In the genomic region with DNA sequence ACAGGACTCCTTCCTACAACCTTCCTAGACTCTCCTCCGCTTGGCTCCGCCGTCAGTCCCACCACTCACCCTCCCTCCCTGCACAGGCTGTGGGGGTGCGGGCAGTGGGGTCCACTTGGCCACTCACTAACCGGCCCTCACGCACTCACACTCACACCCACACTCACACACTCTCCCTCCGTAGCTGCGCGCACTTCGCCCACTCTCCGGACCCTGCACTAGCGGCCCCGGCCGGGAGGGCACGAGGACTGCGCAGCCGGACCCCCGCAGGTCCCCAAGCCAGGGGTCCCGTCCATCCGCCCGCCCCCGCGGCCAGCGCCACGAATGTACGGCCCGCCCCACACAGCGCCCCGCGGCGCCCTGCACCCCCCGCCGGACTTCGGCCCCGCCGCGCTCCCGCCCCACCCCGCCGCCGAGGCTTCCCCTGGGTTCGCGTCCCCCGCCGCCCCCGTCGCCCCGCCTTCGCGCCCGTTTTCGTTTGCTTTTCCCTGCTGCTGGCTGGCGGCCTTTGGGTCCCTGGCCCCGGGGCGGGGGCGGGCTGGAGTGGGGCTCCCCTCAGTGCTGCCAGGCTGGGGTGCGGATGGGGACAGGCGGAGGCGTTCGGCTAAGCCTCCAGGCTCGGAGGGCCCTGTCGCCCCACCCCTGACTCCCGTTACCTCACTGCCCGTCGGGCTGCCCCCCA, we compare ENCODE assay signal across 8 cellular contexts. TPM values are rescaled to one million over a fixed set of nuclear protein-coding genes. Genes with fewer than 3 reads are reported as not detected.
DNase-seq lines count a peak whose midpoint lies in the region; ATAC-seq and TF ChIP-seq lines count a peak whose summit lies in the region.

No MANE protein-coding gene starts in this region.

- TF ChIP-seq CTCF in colonic mucosa (IDR thresholded peaks at IDR 0.05) = no peak
- no peak for TF ChIP-seq CTCF in neural cell (IDR thresholded peaks at IDR 0.05; ENCODE audit: poor library complexity, severe bottlenecking)

- no peak for TF ChIP-seq EP300 in neural cell (conservative IDR thresholded peaks at IDR 0.05; ENCODE audit: poor library complexity, severe bottlenecking)

- H3K9ac ChIP-seq in colonic mucosa (ENCODE audit: low read depth in 2 of 2, low read length in 2 of 2) (peak overlapping the region; percentile 4 to 74), neural cell (ENCODE audit: low read length) (no peak overlapping the region)

- no peaks in the 10 kb centered on the region for H3K9me3 ChIP-seq in CD4-positive, alpha-beta memory T cell (ENCODE audit: control insufficient read depth in 1 of 2, low read length in 2 of 2)
- H3K9me3 ChIP-seq in colonic mucosa = no peaks in the 10 kb centered on the region
- no peaks in the 10 kb centered on the region for H3K9me3 ChIP-seq in neural cell (ENCODE audit: low read length)

- H3K36me3 ChIP-seq in CD4-positive, alpha-beta memory T cell (ENCODE audit: insufficient read depth, low read length) = no peaks in the 10 kb centered on the region
- H3K36me3 ChIP-seq in colonic mucosa (no peaks in the 10 kb centered on the region), neural cell (ENCODE audit: insufficient read depth, low read length) (no peaks in the 10 kb centered on the region)

- POLR2A ChIA-PET in CD4-positive, alpha-beta memory T cell (lab: Charles Lee; ENCODE audit: partially characterized antibody) = interaction anchor here (0.8 kb wide), 1 partner anchor 94 kb away, joined by 3 read pairs; a partner anchor contains a TSS

- intact Hi-C loops in CD4-positive, alpha-beta memory T cell (cut with micrococcal nuclease) = no loop called here
- intact Hi-C loops in colonic mucosa (cut with DNase I) = no loop called here

- CTCF ChIA-PET in CD4-positive, alpha-beta memory T cell (lab: Charles Lee; ENCODE audit: partially characterized antibody) = no interaction called here

- DNase-seq in CD4-positive, alpha-beta memory T cell = peak in 4 of 5 donors; percentile 18 to 52 (median 22)
- peak; percentile 89 for DNase-seq in colonic mucosa
- DNase-seq in iPS-NIHi7 (ENCODE audit: extremely low spot score) = no peak
- no peak for DNase-seq in NCI-H774 (lab: John Stamatoyannopoulos, UW)
- DNase-seq in foreskin melanocyte = no peak

- H3K4me2 ChIP-seq in neural cell (ENCODE audit: low read length) = no peak overlapping the region

- peak overlapping the region in 1 of 7 donors; percentile 76 for H3K27ac Mint-ChIP-seq in CD4-positive, alpha-beta memory T cell
- H3K27ac Mint-ChIP-seq in T-helper 1 cell treated with Interleukin-12 subunit alpha and Interleukin-12 subunit beta and Interleukin-4 antibody, amounts not matched to agents 30 μg/mL and 1 μg/mL, for 36 hours = no peak overlapping the region

- no peaks in the 10 kb centered on the region for H4K20me1 ChIP-seq in neural cell (ENCODE audit: insufficient read depth)

- H3K9me2 ChIP-seq in neural cell (ENCODE audit: insufficient read depth, low read length) = no peaks in the 10 kb centered on the region

- peaks cover 2 to 14% of the 10 kb centered on the region in 2 donors for H3K27me3 Mint-ChIP-seq in CD4-positive, alpha-beta memory T cell
- H3K27me3 Mint-ChIP-seq in T-helper 1 cell treated with Interleukin-12 subunit alpha and Interleukin-12 subunit beta and Interleukin-4 antibody, amounts not matched to agents 30 μg/mL and 1 μg/mL, for 36 hours (ENCODE audit: low read depth) = peaks cover 80% of the 10 kb centered on the region

- H3K9me3 Mint-ChIP-seq in CD4-positive, alpha-beta memory T cell = no peaks in the 10 kb centered on the region
- no peaks in the 10 kb centered on the region for H3K9me3 Mint-ChIP-seq in T-helper 1 cell treated with Interleukin-12 subunit alpha and Interleukin-12 subunit beta and Interleukin-4 antibody, amounts not matched to agents 30 μg/mL and 1 μg/mL, for 36 hours

- H2AFZ ChIP-seq in neural cell (ENCODE audit: low read depth, low read length) = no peak overlapping the region

- ATAC-seq in HG02885 (IDR thresholded peaks at IDR 0.05; ENCODE audit: poor library complexity, unreplicated experiment) = no peak

- H3K4me3 ChIP-seq in CD4-positive, alpha-beta memory T cell (ENCODE audit: low read length in 2 of 2) = peak overlapping the region in 1 of 2 donors; percentile 51
- H3K4me3 ChIP-seq in colonic mucosa (peak overlapping the region; percentile 36), neural cell (ENCODE audit: low read length) (peak overlapping the region; percentile 28)

- peaks cover 19% of the 10 kb centered on the region for H3K4me1 ChIP-seq in CD4-positive, alpha-beta memory T cell (ENCODE audit: insufficient read depth, low read length)
- peaks cover 18% of the 10 kb centered on the region for H3K4me1 ChIP-seq in colonic mucosa

- peak overlapping the region; percentile 71 to 93 (median 82) for H3K4me3 Mint-ChIP-seq in CD4-positive, alpha-beta memory T cell
- peak overlapping the region; percentile 57 for H3K4me3 Mint-ChIP-seq in T-helper 1 cell treated with Interleukin-12 subunit alpha and Interleukin-12 subunit beta and Interleukin-4 antibody, amounts not matched to agents 30 μg/mL and 1 μg/mL, for 36 hours

- no peaks in the 10 kb centered on the region for H3K36me3 Mint-ChIP-seq in CD4-positive, alpha-beta memory T cell
- H3K36me3 Mint-ChIP-seq in T-helper 1 cell treated with Interleukin-12 subunit alpha and Interleukin-12 subunit beta and Interleukin-4 antibody, amounts not matched to agents 30 μg/mL and 1 μg/mL, for 36 hours (ENCODE audit: low read depth) = peaks cover 2% of the 10 kb centered on the region

- peaks cover 6 to 9% (median 7%) of the 10 kb centered on the region in 4 donors for H3K4me1 Mint-ChIP-seq in CD4-positive, alpha-beta memory T cell
- H3K4me1 Mint-ChIP-seq in T-helper 1 cell treated with Interleukin-12 subunit alpha and Interleukin-12 subunit beta and Interleukin-4 antibody, amounts not matched to agents 30 μg/mL and 1 μg/mL, for 36 hours (ENCODE audit: low read depth) = peaks cover 17% of the 10 kb centered on the region

- TF ChIP-seq RAD21 in neural cell (conservative IDR thresholded peaks at IDR 0.05) = no peak

- H3F3A ChIP-seq in neural cell (ENCODE audit: insufficient read depth, low read length, poor library complexity, severe bottlenecking) = no peaks in the 10 kb centered on the region

- H3K79me2 ChIP-seq in neural cell (replicated peaks; ENCODE audit: insufficient read depth, low read length) = no peaks in the 10 kb centered on the region

- H3K27me3 ChIP-seq in CD4-positive, alpha-beta memory T cell (ENCODE audit: insufficient read depth, low read length) = peaks cover 12% of the 10 kb centered on the region
- no peaks in the 10 kb centered on the region for H3K27me3 ChIP-seq in colonic mucosa
- peaks cover 21% of the 10 kb centered on the region for H3K27me3 ChIP-seq in neural cell (ENCODE audit: insufficient read depth, low read depth, low read length)

- H3K27ac ChIP-seq in CD4-positive, alpha-beta memory T cell (ENCODE audit: low read depth, low read length) = no peak overlapping the region
- H3K27ac ChIP-seq in colonic mucosa (no peak overlapping the region), neural cell (ENCODE audit: low read length) (no peak overlapping the region)

TF ChIP-seq in neural cell, 6 proteins besides CTCF, POLR2A, EP300 and RAD21:
- TF ChIP-seq, protein P1, sequence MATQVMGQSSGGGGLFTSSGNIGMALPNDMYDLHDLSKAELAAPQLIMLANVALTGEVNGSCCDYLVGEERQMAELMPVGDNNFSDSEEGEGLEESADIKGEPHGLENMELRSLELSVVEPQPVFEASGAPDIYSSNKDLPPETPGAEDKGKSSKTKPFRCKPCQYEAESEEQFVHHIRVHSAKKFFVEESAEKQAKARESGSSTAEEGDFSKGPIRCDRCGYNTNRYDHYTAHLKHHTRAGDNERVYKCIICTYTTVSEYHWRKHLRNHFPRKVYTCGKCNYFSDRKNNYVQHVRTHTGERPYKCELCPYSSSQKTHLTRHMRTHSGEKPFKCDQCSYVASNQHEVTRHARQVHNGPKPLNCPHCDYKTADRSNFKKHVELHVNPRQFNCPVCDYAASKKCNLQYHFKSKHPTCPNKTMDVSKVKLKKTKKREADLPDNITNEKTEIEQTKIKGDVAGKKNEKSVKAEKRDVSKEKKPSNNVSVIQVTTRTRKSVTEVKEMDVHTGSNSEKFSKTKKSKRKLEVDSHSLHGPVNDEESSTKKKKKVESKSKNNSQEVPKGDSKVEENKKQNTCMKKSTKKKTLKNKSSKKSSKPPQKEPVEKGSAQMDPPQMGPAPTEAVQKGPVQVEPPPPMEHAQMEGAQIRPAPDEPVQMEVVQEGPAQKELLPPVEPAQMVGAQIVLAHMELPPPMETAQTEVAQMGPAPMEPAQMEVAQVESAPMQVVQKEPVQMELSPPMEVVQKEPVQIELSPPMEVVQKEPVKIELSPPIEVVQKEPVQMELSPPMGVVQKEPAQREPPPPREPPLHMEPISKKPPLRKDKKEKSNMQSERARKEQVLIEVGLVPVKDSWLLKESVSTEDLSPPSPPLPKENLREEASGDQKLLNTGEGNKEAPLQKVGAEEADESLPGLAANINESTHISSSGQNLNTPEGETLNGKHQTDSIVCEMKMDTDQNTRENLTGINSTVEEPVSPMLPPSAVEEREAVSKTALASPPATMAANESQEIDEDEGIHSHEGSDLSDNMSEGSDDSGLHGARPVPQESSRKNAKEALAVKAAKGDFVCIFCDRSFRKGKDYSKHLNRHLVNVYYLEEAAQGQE (IDR thresholded peaks at IDR 0.05; ENCODE audit: borderline replicate concordance) = no peak
- TF ChIP-seq TAF1 (IDR thresholded peaks at IDR 0.05; ENCODE audit: low read depth) (no peak), MXI1 (conservative IDR thresholded peaks at IDR 0.05; ENCODE audit: poor library complexity, severe bottlenecking) (no peak), EZH2 (IDR thresholded peaks at IDR 0.05; ENCODE audit: borderline replicate concordance, insufficient read depth, low read length, poor library complexity, severe bottlenecking) (no peak), POLR2AphosphoS5 (IDR thresholded peaks at IDR 0.05) (no peak), SMC3 (conservative IDR thresholded peaks at IDR 0.05; ENCODE audit: poor library complexity) (no peak)

RNA-seq across cellular contexts. Expression of a gene that starts 23.0 kb away (rescaled TPM):
- not detected for total RNA-seq in CD4-positive, alpha-beta memory T cell
- not detected for polyA plus RNA-seq in CD4-positive, alpha-beta memory T cell
- not detected for total RNA-seq in colonic mucosa
- 2.3 and 2.4 TPM in 2 replicates for polyA plus RNA-seq in neural cell
- polyA minus RNA-seq in neural cell = 0.46 and 0.49 TPM in 2 replicates

RNA-seq across cellular contexts. Expression of a gene that starts 31.8 kb away (rescaled TPM):
- under 1 TPM in 1 of 2 experiments, not detected in 1; 0.06 TPM for total RNA-seq in CD4-positive, alpha-beta memory T cell
- polyA plus RNA-seq in CD4-positive, alpha-beta memory T cell = not detected
- total RNA-seq in colonic mucosa = 1 to 10 TPM in 1 of 2 donors, under 1 TPM in 1; 0.48 to 1.0 TPM
- polyA plus RNA-seq in neural cell = 4.2 and 6.8 TPM in 2 replicates
- 25.0 and 25.8 TPM in 2 replicates for polyA minus RNA-seq in neural cell

RNA-seq across cellular contexts. Expression of a gene that starts 33.6 kb away (rescaled TPM):
- total RNA-seq in CD4-positive, alpha-beta memory T cell = 1 to 10 TPM; 1.9 to 3.0 TPM
- not detected for polyA plus RNA-seq in CD4-positive, alpha-beta memory T cell
- total RNA-seq in colonic mucosa = 1 to 10 TPM in 1 of 2 donors, under 1 TPM in 1; 0.69 to 1.8 TPM
- 3.7 and 11.6 TPM in 2 replicates for polyA plus RNA-seq in neural cell
- 1.9 and 2.7 TPM in 2 replicates for polyA minus RNA-seq in neural cell

RNA-seq across cellular contexts. Expression of a gene that starts 45.8 kb away (rescaled TPM):
- total RNA-seq in CD4-positive, alpha-beta memory T cell = 10 to 100 TPM; 32.8 to 34.8 TPM
- 100 to 1,000 TPM in 1 of 2 donors, 10 to 100 TPM in 1; 93.5 to 159 TPM for polyA plus RNA-seq in CD4-positive, alpha-beta memory T cell
- total RNA-seq in colonic mucosa = 10 to 100 TPM; 76.8 to 99.4 TPM
- polyA plus RNA-seq in neural cell = 48.3 and 65.5 TPM in 2 replicates
- 7.4 and 8.8 TPM in 2 replicates for polyA minus RNA-seq in neural cell

Comparison
In these comparisons a context has a peak if more than half of its experiments do, and no peak if none do; other contexts are left out.
1. DNase-seq: peak in CD4-positive, alpha-beta memory T cell (4 of 5) and colonic mucosa (single experiment); none in iPS-NIHi7 (single experiment), NCI-H774 (single experiment) and foreskin melanocyte (single experiment).